8 cellular contexts compared by ENCODE assay signal in the genomic region with DNA sequence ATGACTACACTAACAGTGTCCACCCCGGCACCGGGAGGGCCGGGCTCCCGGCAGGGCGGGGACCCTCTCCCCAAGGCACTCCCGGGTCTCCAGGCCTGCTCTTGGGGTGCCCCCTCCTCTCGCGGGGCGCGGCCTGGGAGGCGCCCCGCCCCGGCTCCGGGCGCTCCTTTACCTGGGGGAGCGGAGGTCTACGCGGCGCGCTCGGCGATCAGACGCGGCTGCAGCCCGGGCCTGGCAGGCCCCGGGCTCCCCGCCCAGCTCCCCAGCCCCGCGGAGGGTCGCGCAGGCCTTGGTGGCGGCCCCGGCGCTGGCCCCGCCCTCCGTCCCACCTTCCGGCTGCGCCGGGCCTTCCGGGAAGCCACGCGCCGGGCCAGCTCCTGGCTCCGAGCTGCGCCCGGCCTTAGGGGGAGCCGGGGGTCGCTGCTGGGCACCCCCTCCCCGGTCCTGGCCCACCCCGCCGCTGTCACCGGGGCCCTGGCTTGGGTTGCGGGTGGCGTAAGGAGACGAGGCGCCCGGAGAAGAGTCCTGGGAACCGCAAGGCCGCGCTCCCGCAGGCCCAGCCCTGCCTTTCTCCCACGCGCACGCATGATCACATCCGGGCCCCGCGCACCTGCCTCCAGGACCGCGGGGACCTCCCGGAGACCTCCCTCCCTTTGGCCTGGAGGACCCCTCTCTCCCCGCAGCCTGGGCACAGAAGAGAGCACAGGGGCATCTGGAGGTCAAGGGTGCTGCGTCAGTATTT. TPM values are rescaled to one million over a fixed set of nuclear protein-coding genes. Genes with fewer than 3 reads are reported as not detected.
A peak's percentile ranks its signal among the peaks of the same experiment; 100 is the strongest.
DNase-seq lines count a peak whose midpoint lies in the region; ATAC-seq and TF ChIP-seq lines count a peak whose summit lies in the region.

TSS of gene C19orf12 (minus strand) at position 309 of the 742 bp plus-strand sequence. CDS start 6,848 bp downstream, outside the sequence.

- peak within 1 kb of the TSS; percentile 75 for H3K4me3 ChIP-seq in HFF-Myc (replicated peaks; ENCODE audit: low read depth, low read length)
- H3K4me3 ChIP-seq in WI38 (ENCODE audit: low read depth, low read length) = peak within 1 kb of the TSS; percentile 85
- peak within 1 kb of the TSS; percentile 92 for H3K4me3 ChIP-seq in kidney epithelial cell (ENCODE audit: low read depth, low read length)

- H3K4me3 Mint-ChIP-seq in central memory CD8-positive, alpha-beta T cell = peak within 1 kb of the TSS; percentile 76

- peak; percentile 37 for ATAC-seq in central memory CD8-positive, alpha-beta T cell (replicated peaks; ENCODE audit: extremely low read depth, poor library complexity, severe bottlenecking)

- H3K27me3 ChIP-seq in kidney epithelial cell (ENCODE audit: control insufficient read depth, insufficient read depth, low read length) = no peaks in the 10 kb centered on the region

- TF ChIP-seq CTCF in HFF-Myc (IDR thresholded peaks at IDR 0.05; ENCODE audit: low read depth, low read length, missing control alignments) (no peak), WI38 (IDR thresholded peaks at IDR 0.05; ENCODE audit: low read depth, low read length) (no peak), kidney epithelial cell (IDR thresholded peaks at IDR 0.05; ENCODE audit: insufficient read depth, low read length, poor library complexity, severe bottlenecking) (no peak)

- H3K27me3 Mint-ChIP-seq in central memory CD8-positive, alpha-beta T cell = no peaks in the 10 kb centered on the region

- no peaks in the 10 kb centered on the region for H3K9me3 Mint-ChIP-seq in central memory CD8-positive, alpha-beta T cell

- H3K4me1 Mint-ChIP-seq in central memory CD8-positive, alpha-beta T cell = peaks cover 60% of the 10 kb centered on the region

- peaks cover 24% of the 10 kb centered on the region for H3K36me3 Mint-ChIP-seq in central memory CD8-positive, alpha-beta T cell (ENCODE audit: insufficient read depth)

- peak; percentile 81 for DNase-seq in DMS 273 (lab: John Stamatoyannopoulos, UW; ENCODE audit: unreplicated experiment)
- no peak for DNase-seq in DMS 273 treated with DMSO at 0.1 percent for 48 hours (lab: John Stamatoyannopoulos, UW)
- no peak for DNase-seq in HFF-Myc (ENCODE audit: extremely low read depth, low read depth)
- DNase-seq in NCI-H1048 (lab: John Stamatoyannopoulos, UW) = peak; percentile 46
- DNase-seq in central memory CD8-positive, alpha-beta T cell (ENCODE audit: low spot score in 2 of 2) = peak; percentile 48 to 53
- DNase-seq in kidney epithelial cell (ENCODE audit: low read depth) = no peak
- peak; percentile 21 to 57 for DNase-seq in stimulated activated CD4-positive, alpha-beta T cell treated with anti-CD3 and anti-CD28 coated beads, Interleukin-15, amount 100 ng/mL, for 1 hour (ENCODE audit: low read depth in 1 of 2, low spot score in 1 of 2)

- no peaks in the 10 kb centered on the region for H3K36me3 ChIP-seq in kidney epithelial cell (ENCODE audit: control insufficient read depth, insufficient read depth, low read length)

- H3K27ac Mint-ChIP-seq in central memory CD8-positive, alpha-beta T cell (ENCODE audit: low read depth) = peak within 1 kb of the TSS; percentile 92

RNA-seq across cellular contexts. Expression of gene C19orf12, which starts in this region (rescaled TPM):
- 39.8 and 39.9 TPM in 2 replicates for total RNA-seq in kidney epithelial cell

Comparison
In these comparisons a context has a peak if more than half of its experiments do, and no peak if none do; other contexts are left out.
1. DNase-seq: peak in DMS 273 (single experiment), NCI-H1048 (single experiment), central memory CD8-positive, alpha-beta T cell (2 of 2) and stimulated activated CD4-positive, alpha-beta T cell treated with anti-CD3 and anti-CD28 coated beads, Interleukin-15, amount 100 ng/mL, for 1 hour (2 of 2); none in DMS 273 treated with DMSO at 0.1 percent for 48 hours (single experiment), HFF-Myc (single experiment) and kidney epithelial cell (single experiment).
2. Peak in every context shown above with its lines, with median percentiles within 50 percentile points of each other: H3K4me3 ChIP-seq.